ENCODE assay signal across 1 cellular context in the genomic region with DNA sequence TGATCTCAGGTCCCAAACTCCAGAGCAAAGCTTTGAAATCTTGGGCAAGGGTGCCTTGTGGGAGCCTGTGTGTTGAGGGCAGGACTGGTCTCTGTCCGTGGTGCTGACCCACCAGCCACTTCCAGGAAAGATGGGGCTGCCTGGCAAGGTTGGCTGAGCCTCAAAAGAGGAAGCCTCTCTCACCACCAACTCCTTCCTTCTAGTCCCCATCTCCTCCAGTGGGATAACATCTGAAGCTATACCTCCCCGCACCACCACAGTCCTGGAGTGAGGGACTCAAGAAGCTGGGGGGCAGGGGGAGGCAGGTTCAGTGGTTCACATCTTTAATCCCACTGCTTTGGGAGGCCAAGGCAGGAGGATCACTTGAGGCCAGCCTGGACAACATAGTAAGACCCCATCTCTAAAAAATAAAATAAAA.
TF ChIP-seq lines count a peak whose summit lies in the region.

No MANE protein-coding gene starts in this region.

TF ChIP-seq in HCT116, 20 proteins besides CTCF, POLR2A, EP300 and RAD21:
- TF ChIP-seq, protein P1, sequence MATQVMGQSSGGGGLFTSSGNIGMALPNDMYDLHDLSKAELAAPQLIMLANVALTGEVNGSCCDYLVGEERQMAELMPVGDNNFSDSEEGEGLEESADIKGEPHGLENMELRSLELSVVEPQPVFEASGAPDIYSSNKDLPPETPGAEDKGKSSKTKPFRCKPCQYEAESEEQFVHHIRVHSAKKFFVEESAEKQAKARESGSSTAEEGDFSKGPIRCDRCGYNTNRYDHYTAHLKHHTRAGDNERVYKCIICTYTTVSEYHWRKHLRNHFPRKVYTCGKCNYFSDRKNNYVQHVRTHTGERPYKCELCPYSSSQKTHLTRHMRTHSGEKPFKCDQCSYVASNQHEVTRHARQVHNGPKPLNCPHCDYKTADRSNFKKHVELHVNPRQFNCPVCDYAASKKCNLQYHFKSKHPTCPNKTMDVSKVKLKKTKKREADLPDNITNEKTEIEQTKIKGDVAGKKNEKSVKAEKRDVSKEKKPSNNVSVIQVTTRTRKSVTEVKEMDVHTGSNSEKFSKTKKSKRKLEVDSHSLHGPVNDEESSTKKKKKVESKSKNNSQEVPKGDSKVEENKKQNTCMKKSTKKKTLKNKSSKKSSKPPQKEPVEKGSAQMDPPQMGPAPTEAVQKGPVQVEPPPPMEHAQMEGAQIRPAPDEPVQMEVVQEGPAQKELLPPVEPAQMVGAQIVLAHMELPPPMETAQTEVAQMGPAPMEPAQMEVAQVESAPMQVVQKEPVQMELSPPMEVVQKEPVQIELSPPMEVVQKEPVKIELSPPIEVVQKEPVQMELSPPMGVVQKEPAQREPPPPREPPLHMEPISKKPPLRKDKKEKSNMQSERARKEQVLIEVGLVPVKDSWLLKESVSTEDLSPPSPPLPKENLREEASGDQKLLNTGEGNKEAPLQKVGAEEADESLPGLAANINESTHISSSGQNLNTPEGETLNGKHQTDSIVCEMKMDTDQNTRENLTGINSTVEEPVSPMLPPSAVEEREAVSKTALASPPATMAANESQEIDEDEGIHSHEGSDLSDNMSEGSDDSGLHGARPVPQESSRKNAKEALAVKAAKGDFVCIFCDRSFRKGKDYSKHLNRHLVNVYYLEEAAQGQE (IDR thresholded peaks at IDR 0.05; ENCODE audit: low read depth), result peak; percentile 88
- TF ChIP-seq EGR1 (IDR thresholded peaks at IDR 0.05; ENCODE audit: low read depth), result no peak
